Comparison of ENCODE assay signal across 1 cellular context in the genomic region with DNA sequence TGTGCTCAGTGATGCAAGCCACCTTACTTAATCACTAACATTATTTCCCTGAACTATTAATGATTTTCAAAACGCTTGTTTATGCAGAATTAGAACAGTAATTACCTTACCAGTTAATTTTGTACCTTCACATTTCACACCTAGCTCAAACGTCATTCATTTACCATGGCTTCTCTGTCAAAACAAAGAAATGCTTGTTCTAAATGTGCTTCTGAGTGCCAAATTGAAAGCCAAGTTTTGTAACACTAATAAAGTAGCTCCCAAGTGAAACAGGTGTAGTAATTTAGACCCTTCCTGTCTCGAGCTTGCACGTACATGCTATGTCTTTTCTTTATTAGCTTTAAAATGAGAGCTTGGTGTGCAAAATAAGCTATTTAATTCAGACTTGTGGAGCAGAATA.
A peak's percentile ranks its signal among the peaks of the same experiment; 100 is the strongest.
TF ChIP-seq lines count a peak whose summit lies in the region.

No MANE protein-coding gene starts in this region.

TF ChIP-seq in GM12878, 131 proteins besides CTCF, POLR2A, EP300 and RAD21 (continued from another document and continues in another):
- TF ChIP-seq, protein P1, sequence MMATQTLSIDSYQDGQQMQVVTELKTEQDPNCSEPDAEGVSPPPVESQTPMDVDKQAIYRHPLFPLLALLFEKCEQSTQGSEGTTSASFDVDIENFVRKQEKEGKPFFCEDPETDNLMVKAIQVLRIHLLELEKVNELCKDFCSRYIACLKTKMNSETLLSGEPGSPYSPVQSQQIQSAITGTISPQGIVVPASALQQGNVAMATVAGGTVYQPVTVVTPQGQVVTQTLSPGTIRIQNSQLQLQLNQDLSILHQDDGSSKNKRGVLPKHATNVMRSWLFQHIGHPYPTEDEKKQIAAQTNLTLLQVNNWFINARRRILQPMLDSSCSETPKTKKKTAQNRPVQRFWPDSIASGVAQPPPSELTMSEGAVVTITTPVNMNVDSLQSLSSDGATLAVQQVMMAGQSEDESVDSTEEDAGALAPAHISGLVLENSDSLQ (IDR thresholded peaks at IDR 0.05): 0 out of 2 replicates have a peak, but pooled peaks have one; percentile 14
- TF ChIP-seq POLR2AphosphoS5 (IDR thresholded peaks at IDR 0.05; ENCODE audit: low read length): no peak
- TF ChIP-seq SMARCA5 (IDR thresholded peaks at IDR 0.05): no peak
- TF ChIP-seq HCFC1 (IDR thresholded peaks at IDR 0.05; ENCODE audit: low read length): no peak
- TF ChIP-seq, protein P2, sequence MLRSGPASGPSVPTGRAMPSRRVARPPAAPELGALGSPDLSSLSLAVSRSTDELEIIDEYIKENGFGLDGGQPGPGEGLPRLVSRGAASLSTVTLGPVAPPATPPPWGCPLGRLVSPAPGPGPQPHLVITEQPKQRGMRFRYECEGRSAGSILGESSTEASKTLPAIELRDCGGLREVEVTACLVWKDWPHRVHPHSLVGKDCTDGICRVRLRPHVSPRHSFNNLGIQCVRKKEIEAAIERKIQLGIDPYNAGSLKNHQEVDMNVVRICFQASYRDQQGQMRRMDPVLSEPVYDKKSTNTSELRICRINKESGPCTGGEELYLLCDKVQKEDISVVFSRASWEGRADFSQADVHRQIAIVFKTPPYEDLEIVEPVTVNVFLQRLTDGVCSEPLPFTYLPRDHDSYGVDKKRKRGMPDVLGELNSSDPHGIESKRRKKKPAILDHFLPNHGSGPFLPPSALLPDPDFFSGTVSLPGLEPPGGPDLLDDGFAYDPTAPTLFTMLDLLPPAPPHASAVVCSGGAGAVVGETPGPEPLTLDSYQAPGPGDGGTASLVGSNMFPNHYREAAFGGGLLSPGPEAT (IDR thresholded peaks at IDR 0.05; ENCODE audit: low read depth): peak; percentile 80; the same call in 1 of the 2 replicates
- TF ChIP-seq SMAD1 (IDR thresholded peaks at IDR 0.05; ENCODE audit: low read depth, partially characterized antibody): peak; percentile 89
- TF ChIP-seq MEF2B (IDR thresholded peaks at IDR 0.05; ENCODE audit: partially characterized antibody, poor library complexity, severe bottlenecking): peak; percentile 88
- no peak for TF ChIP-seq EED (IDR thresholded peaks at IDR 0.05; ENCODE audit: low read depth)
- TF ChIP-seq ZSCAN29 (IDR thresholded peaks at IDR 0.05): no peak
- TF ChIP-seq GATAD2B (conservative IDR thresholded peaks at IDR 0.05; ENCODE audit: low read depth): no peak
- TF ChIP-seq NR2F1 (conservative IDR thresholded peaks at IDR 0.05): peak; percentile 43; the same call in 1 of the 2 replicates
- peak; percentile 46; the same call in 1 of the 2 replicates for TF ChIP-seq IKZF1 (conservative IDR thresholded peaks at IDR 0.05)
- peak; percentile 55 to 75; a peak in 2 of 4 replicates for TF ChIP-seq IKZF2 (IDR thresholded peaks at IDR 0.05)
- TF ChIP-seq, protein P3, sequence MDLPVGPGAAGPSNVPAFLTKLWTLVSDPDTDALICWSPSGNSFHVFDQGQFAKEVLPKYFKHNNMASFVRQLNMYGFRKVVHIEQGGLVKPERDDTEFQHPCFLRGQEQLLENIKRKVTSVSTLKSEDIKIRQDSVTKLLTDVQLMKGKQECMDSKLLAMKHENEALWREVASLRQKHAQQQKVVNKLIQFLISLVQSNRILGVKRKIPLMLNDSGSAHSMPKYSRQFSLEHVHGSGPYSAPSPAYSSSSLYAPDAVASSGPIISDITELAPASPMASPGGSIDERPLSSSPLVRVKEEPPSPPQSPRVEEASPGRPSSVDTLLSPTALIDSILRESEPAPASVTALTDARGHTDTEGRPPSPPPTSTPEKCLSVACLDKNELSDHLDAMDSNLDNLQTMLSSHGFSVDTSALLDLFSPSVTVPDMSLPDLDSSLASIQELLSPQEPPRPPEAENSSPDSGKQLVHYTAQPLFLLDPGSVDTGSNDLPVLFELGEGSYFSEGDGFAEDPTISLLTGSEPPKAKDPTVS (IDR thresholded peaks at IDR 0.05; ENCODE audit: low read depth, low read length): no peak
- peak; percentile 17; the same call in 1 of the 2 replicates for TF ChIP-seq JUND (IDR thresholded peaks at IDR 0.05; ENCODE audit: low read depth, low read length)
- TF ChIP-seq, protein P4, sequence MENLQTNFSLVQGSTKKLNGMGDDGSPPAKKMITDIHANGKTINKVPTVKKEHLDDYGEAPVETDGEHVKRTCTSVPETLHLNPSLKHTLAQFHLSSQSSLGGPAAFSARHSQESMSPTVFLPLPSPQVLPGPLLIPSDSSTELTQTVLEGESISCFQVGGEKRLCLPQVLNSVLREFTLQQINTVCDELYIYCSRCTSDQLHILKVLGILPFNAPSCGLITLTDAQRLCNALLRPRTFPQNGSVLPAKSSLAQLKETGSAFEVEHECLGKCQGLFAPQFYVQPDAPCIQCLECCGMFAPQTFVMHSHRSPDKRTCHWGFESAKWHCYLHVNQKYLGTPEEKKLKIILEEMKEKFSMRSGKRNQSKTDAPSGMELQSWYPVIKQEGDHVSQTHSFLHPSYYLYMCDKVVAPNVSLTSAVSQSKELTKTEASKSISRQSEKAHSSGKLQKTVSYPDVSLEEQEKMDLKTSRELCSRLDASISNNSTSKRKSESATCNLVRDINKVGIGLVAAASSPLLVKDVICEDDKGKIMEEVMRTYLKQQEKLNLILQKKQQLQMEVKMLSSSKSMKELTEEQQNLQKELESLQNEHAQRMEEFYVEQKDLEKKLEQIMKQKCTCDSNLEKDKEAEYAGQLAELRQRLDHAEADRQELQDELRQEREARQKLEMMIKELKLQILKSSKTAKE (IDR thresholded peaks at IDR 0.05; ENCODE audit: low read depth, poor library complexity, severe bottlenecking): peak; percentile 63
- peak; percentile 11; the same call in 1 of the 2 replicates for TF ChIP-seq BCL11A (IDR thresholded peaks at IDR 0.05; ENCODE audit: low read depth, low read length)
- no peak for TF ChIP-seq FOXM1 (IDR thresholded peaks at IDR 0.05; ENCODE audit: low read depth, low read length)
- peak; percentile 86; the same call in 1 of the 2 replicates for TF ChIP-seq BACH1 (IDR thresholded peaks at IDR 0.05; ENCODE audit: borderline replicate concordance)
- TF ChIP-seq, protein P5, sequence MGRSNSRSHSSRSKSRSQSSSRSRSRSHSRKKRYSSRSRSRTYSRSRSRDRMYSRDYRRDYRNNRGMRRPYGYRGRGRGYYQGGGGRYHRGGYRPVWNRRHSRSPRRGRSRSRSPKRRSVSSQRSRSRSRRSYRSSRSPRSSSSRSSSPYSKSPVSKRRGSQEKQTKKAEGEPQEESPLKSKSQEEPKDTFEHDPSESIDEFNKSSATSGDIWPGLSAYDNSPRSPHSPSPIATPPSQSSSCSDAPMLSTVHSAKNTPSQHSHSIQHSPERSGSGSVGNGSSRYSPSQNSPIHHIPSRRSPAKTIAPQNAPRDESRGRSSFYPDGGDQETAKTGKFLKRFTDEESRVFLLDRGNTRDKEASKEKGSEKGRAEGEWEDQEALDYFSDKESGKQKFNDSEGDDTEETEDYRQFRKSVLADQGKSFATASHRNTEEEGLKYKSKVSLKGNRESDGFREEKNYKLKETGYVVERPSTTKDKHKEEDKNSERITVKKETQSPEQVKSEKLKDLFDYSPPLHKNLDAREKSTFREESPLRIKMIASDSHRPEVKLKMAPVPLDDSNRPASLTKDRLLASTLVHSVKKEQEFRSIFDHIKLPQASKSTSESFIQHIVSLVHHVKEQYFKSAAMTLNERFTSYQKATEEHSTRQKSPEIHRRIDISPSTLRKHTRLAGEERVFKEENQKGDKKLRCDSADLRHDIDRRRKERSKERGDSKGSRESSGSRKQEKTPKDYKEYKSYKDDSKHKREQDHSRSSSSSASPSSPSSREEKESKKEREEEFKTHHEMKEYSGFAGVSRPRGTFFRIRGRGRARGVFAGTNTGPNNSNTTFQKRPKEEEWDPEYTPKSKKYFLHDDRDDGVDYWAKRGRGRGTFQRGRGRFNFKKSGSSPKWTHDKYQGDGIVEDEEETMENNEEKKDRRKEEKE (IDR thresholded peaks at IDR 0.05): no peak
- no peak for TF ChIP-seq PML (IDR thresholded peaks at IDR 0.05; ENCODE audit: low read length)
- TF ChIP-seq TCF3 (IDR thresholded peaks at IDR 0.05; ENCODE audit: borderline replicate concordance, insufficient read depth, low read depth, low read length): no peak
- TF ChIP-seq ESRRA (IDR thresholded peaks at IDR 0.05; ENCODE audit: low read length): no peak
- TF ChIP-seq MXI1 (IDR thresholded peaks at IDR 0.05; ENCODE audit: low read depth, low read length): 0 out of 2 replicates have a peak, but pooled peaks have one; percentile 28
- TF ChIP-seq, protein P6, sequence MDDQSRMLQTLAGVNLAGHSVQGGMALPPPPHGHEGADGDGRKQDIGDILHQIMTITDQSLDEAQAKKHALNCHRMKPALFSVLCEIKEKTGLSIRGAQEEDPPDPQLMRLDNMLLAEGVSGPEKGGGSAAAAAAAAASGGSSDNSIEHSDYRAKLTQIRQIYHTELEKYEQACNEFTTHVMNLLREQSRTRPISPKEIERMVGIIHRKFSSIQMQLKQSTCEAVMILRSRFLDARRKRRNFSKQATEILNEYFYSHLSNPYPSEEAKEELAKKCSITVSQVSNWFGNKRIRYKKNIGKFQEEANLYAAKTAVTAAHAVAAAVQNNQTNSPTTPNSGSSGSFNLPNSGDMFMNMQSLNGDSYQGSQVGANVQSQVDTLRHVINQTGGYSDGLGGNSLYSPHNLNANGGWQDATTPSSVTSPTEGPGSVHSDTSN (IDR thresholded peaks at IDR 0.05; ENCODE audit: insufficient replicate concordance, low read depth, low read length): no peak
- no peak for TF ChIP-seq YY1 (IDR thresholded peaks at IDR 0.05; ENCODE audit: low read depth, low read length)
- TF ChIP-seq NBN (IDR thresholded peaks at IDR 0.05): peak; percentile 77; the same call in 1 of the 2 replicates
- TF ChIP-seq HDGF (IDR thresholded peaks at IDR 0.05): no peak
- TF ChIP-seq RFX5 (IDR thresholded peaks at IDR 0.05; ENCODE audit: low read depth, low read length): no peak
- TF ChIP-seq ETV6 (conservative IDR thresholded peaks at IDR 0.05 in 1 of 2, IDR thresholded peaks at IDR 0.05 in 1 of 2; ENCODE audit: borderline replicate concordance in 1 of 2, low read depth in 1 of 2): no peak
- TF ChIP-seq SREBF2 (IDR thresholded peaks at IDR 0.05; ENCODE audit: low read length): no peak
- TF ChIP-seq, protein P7, sequence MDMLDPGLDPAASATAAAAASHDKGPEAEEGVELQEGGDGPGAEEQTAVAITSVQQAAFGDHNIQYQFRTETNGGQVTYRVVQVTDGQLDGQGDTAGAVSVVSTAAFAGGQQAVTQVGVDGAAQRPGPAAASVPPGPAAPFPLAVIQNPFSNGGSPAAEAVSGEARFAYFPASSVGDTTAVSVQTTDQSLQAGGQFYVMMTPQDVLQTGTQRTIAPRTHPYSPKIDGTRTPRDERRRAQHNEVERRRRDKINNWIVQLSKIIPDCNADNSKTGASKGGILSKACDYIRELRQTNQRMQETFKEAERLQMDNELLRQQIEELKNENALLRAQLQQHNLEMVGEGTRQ (IDR thresholded peaks at IDR 0.05; ENCODE audit: borderline replicate concordance, low read depth, low read length): no peak
- peak; percentile 23; the same call in 1 of the 2 replicates for TF ChIP-seq ZNF24 (IDR thresholded peaks at IDR 0.05)
- peak; percentile 85 for TF ChIP-seq ATF7 (IDR thresholded peaks at IDR 0.05; ENCODE audit: low read depth)
- no peak for TF ChIP-seq CEBPB (IDR thresholded peaks at IDR 0.05; ENCODE audit: borderline replicate concordance in 1 of 2, low read depth in 2 of 2, low read length in 2 of 2)
- TF ChIP-seq CBX3 (IDR thresholded peaks at IDR 0.05; ENCODE audit: borderline replicate concordance, low read depth): no peak
- TF ChIP-seq, protein P8, sequence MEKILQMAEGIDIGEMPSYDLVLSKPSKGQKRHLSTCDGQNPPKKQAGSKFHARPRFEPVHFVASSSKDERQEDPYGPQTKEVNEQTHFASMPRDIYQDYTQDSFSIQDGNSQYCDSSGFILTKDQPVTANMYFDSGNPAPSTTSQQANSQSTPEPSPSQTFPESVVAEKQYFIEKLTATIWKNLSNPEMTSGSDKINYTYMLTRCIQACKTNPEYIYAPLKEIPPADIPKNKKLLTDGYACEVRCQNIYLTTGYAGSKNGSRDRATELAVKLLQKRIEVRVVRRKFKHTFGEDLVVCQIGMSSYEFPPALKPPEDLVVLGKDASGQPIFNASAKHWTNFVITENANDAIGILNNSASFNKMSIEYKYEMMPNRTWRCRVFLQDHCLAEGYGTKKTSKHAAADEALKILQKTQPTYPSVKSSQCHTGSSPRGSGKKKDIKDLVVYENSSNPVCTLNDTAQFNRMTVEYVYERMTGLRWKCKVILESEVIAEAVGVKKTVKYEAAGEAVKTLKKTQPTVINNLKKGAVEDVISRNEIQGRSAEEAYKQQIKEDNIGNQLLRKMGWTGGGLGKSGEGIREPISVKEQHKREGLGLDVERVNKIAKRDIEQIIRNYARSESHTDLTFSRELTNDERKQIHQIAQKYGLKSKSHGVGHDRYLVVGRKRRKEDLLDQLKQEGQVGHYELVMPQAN (conservative IDR thresholded peaks at IDR 0.05): no peak
- no peak for TF ChIP-seq SIX5 (IDR thresholded peaks at IDR 0.05; ENCODE audit: low read depth, low read length, severe bottlenecking)
- TF ChIP-seq BHLHE40 (IDR thresholded peaks at IDR 0.05; ENCODE audit: borderline replicate concordance in 1 of 2, low read depth in 2 of 2, low read length in 1 of 2): peak; percentile 62 to 65; a peak in 3 of 4 replicates
- peak; percentile 94; the same call in 1 of the 2 replicates for TF ChIP-seq ZNF217 (IDR thresholded peaks at IDR 0.05)
- TF ChIP-seq BMI1 (IDR thresholded peaks at IDR 0.05; ENCODE audit: borderline replicate concordance): peak; percentile 85
- peak; percentile 49; the same call in 1 of the 2 replicates for TF ChIP-seq CHD2 (IDR thresholded peaks at IDR 0.05; ENCODE audit: borderline replicate concordance, low read depth, low read length)
- TF ChIP-seq, protein P9, sequence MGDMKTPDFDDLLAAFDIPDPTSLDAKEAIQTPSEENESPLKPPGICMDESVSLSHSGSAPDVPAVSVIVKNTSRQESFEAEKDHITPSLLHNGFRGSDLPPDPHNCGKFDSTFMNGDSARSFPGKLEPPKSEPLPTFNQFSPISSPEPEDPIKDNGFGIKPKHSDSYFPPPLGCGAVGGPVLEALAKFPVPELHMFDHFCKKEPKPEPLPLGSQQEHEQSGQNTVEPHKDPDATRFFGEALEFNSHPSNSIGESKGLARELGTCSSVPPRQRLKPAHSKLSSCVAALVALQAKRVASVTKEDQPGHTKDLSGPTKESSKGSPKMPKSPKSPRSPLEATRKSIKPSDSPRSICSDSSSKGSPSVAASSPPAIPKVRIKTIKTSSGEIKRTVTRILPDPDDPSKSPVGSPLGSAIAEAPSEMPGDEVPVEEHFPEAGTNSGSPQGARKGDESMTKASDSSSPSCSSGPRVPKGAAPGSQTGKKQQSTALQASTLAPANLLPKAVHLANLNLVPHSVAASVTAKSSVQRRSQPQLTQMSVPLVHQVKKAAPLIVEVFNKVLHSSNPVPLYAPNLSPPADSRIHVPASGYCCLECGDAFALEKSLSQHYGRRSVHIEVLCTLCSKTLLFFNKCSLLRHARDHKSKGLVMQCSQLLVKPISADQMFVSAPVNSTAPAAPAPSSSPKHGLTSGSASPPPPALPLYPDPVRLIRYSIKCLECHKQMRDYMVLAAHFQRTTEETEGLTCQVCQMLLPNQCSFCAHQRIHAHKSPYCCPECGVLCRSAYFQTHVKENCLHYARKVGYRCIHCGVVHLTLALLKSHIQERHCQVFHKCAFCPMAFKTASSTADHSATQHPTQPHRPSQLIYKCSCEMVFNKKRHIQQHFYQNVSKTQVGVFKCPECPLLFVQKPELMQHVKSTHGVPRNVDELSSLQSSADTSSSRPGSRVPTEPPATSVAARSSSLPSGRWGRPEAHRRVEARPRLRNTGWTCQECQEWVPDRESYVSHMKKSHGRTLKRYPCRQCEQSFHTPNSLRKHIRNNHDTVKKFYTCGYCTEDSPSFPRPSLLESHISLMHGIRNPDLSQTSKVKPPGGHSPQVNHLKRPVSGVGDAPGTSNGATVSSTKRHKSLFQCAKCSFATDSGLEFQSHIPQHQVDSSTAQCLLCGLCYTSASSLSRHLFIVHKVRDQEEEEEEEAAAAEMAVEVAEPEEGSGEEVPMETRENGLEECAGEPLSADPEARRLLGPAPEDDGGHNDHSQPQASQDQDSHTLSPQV (IDR thresholded peaks at IDR 0.05): peak; percentile 40; the same call in 1 of the 2 replicates
- peak; percentile 100 for TF ChIP-seq MTA2 (IDR thresholded peaks at IDR 0.05; ENCODE audit: low read depth)
- TF ChIP-seq EZH2 (IDR thresholded peaks at IDR 0.05; ENCODE audit: borderline replicate concordance, control insufficient read depth, low read depth, low read length): no peak
